In genomic region chr6:34414999-34415858, GRCh38 we compare ENCODE assay signal across 1 cellular context.
TF ChIP-seq lines count a peak whose summit lies in the region.

No MANE protein-coding gene starts in this region.

TF ChIP-seq in HepG2, 621 proteins besides CTCF, POLR2A, EP300 and RAD21 (continued from another document and continues in another):
- peak; percentile 72 for TF ChIP-seq HNF1B (CRISPR knock-in tag; IDR thresholded peaks at IDR 0.05)
- no peak for TF ChIP-seq ZNF619 (CRISPR knock-in tag; IDR thresholded peaks at IDR 0.05)
- TF ChIP-seq ZNF670 (CRISPR knock-in tag; IDR thresholded peaks at IDR 0.05; ENCODE audit: borderline replicate concordance) = no peak
- TF ChIP-seq NCOA5 (CRISPR knock-in tag; IDR thresholded peaks at IDR 0.05) = no peak
- no peak for TF ChIP-seq ZNF674 (CRISPR knock-in tag; IDR thresholded peaks at IDR 0.05; ENCODE audit: low read depth)
- no peak for TF ChIP-seq HNRNPK (IDR thresholded peaks at IDR 0.05; ENCODE audit: low read depth, low read length, poor library complexity, severe bottlenecking)
- TF ChIP-seq RARG (CRISPR knock-in tag; IDR thresholded peaks at IDR 0.05; ENCODE audit: low read depth) = no peak
- no peak for TF ChIP-seq ZNF891 (CRISPR knock-in tag; IDR thresholded peaks at IDR 0.05)
- TF ChIP-seq FIP1L1 (IDR thresholded peaks at IDR 0.05; ENCODE audit: borderline replicate concordance, insufficient read depth, low read depth, low read length) = no peak
- TF ChIP-seq ZNF101 (CRISPR knock-in tag; IDR thresholded peaks at IDR 0.05; ENCODE audit: borderline replicate concordance, low read depth) = no peak
- no peak for TF ChIP-seq ZNF234 (CRISPR knock-in tag; conservative IDR thresholded peaks at IDR 0.05)
- no peak for TF ChIP-seq ZNF382 (CRISPR knock-in tag; IDR thresholded peaks at IDR 0.05; ENCODE audit: borderline replicate concordance)
- peak; percentile 59; the same call in 1 of the 2 replicates for TF ChIP-seq THRA (CRISPR knock-in tag; IDR thresholded peaks at IDR 0.05; ENCODE audit: borderline replicate concordance)
- no peak for TF ChIP-seq ZNF552 (CRISPR knock-in tag; IDR thresholded peaks at IDR 0.05; ENCODE audit: borderline replicate concordance)
- no peak for TF ChIP-seq ZFP37 (CRISPR knock-in tag; IDR thresholded peaks at IDR 0.05; ENCODE audit: borderline replicate concordance)
- TF ChIP-seq, protein P1, sequence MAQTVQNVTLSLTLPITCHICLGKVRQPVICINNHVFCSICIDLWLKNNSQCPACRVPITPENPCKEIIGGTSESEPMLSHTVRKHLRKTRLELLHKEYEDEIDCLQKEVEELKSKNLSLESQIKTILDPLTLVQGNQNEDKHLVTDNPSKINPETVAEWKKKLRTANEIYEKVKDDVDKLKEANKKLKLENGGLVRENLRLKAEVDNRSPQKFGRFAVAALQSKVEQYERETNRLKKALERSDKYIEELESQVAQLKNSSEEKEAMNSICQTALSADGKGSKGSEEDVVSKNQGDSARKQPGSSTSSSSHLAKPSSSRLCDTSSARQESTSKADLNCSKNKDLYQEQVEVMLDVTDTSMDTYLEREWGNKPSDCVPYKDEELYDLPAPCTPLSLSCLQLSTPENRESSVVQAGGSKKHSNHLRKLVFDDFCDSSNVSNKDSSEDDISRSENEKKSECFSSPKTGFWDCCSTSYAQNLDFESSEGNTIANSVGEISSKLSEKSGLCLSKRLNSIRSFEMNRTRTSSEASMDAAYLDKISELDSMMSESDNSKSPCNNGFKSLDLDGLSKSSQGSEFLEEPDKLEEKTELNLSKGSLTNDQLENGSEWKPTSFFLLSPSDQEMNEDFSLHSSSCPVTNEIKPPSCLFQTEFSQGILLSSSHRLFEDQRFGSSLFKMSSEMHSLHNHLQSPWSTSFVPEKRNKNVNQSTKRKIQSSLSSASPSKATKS (CRISPR knock-in tag; IDR thresholded peaks at IDR 0.05) = no peak
- TF ChIP-seq ZNF879 (CRISPR knock-in tag; IDR thresholded peaks at IDR 0.05) = no peak
- no peak for TF ChIP-seq ZNF703 (CRISPR knock-in tag; IDR thresholded peaks at IDR 0.05; ENCODE audit: borderline replicate concordance)
- no peak for TF ChIP-seq PAWR (CRISPR knock-in tag; IDR thresholded peaks at IDR 0.05; ENCODE audit: borderline replicate concordance)
- TF ChIP-seq CREBL2 (CRISPR knock-in tag; IDR thresholded peaks at IDR 0.05; ENCODE audit: borderline replicate concordance) = no peak
- TF ChIP-seq ARID2 (CRISPR knock-in tag; IDR thresholded peaks at IDR 0.05; ENCODE audit: borderline replicate concordance) = peak; percentile 88
- TF ChIP-seq NPAS2 (CRISPR knock-in tag; IDR thresholded peaks at IDR 0.05; ENCODE audit: borderline replicate concordance) = no peak
- TF ChIP-seq THAP8 (CRISPR knock-in tag; IDR thresholded peaks at IDR 0.05; ENCODE audit: borderline replicate concordance) = no peak
- TF ChIP-seq PHF8 (CRISPR knock-in tag; IDR thresholded peaks at IDR 0.05) = peak; percentile 46; the same call in 1 of the 2 replicates
- no peak for TF ChIP-seq HHEX (CRISPR knock-in tag; IDR thresholded peaks at IDR 0.05)
- TF ChIP-seq ZFP1 (CRISPR knock-in tag; IDR thresholded peaks at IDR 0.05) = 0 out of 2 replicates have a peak, but pooled peaks have one; percentile 83
- no peak for TF ChIP-seq ZNF343 (CRISPR knock-in tag; IDR thresholded peaks at IDR 0.05)
- TF ChIP-seq, protein P2, sequence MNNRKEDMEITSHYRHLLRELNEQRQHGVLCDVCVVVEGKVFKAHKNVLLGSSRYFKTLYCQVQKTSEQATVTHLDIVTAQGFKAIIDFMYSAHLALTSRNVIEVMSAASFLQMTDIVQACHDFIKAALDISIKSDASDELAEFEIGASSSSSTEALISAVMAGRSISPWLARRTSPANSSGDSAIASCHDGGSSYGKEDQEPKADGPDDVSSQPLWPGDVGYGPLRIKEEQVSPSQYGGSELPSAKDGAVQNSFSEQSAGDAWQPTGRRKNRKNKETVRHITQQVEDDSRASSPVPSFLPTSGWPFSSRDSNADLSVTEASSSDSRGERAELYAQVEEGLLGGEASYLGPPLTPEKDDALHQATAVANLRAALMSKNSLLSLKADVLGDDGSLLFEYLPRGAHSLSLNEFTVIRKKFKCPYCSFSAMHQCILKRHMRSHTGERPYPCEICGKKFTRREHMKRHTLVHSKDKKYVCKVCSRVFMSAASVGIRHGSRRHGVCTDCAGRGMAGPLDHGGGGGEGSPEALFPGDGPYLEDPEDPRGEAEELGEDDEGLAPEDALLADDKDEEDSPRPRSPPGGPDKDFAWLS (CRISPR knock-in tag; IDR thresholded peaks at IDR 0.05; ENCODE audit: borderline replicate concordance) = no peak
- TF ChIP-seq ZNF224 (CRISPR knock-in tag; IDR thresholded peaks at IDR 0.05) = no peak
- TF ChIP-seq CHCHD3 (CRISPR knock-in tag; IDR thresholded peaks at IDR 0.05) = no peak
- no peak for TF ChIP-seq ZNF597 (CRISPR knock-in tag; IDR thresholded peaks at IDR 0.05)
- TF ChIP-seq ZNF33B (CRISPR knock-in tag; IDR thresholded peaks at IDR 0.05) = no peak
- TF ChIP-seq NR1H2 (CRISPR knock-in tag; IDR thresholded peaks at IDR 0.05; ENCODE audit: borderline replicate concordance, low read depth) = no peak
- peak in 1 of 2 experiments; percentile 43; a peak in 2 of 4 replicates for TF ChIP-seq KLF16 (CRISPR knock-in tag; IDR thresholded peaks at IDR 0.05)
- no peak for TF ChIP-seq GTF3A (CRISPR knock-in tag; conservative IDR thresholded peaks at IDR 0.05)
- no peak for TF ChIP-seq ZNF790 (CRISPR knock-in tag; IDR thresholded peaks at IDR 0.05; ENCODE audit: borderline replicate concordance)
- peak; percentile 23; the same call in 1 of the 2 replicates for TF ChIP-seq NR2F6 (IDR thresholded peaks at IDR 0.05)
- TF ChIP-seq NR2F6 (CRISPR knock-in tag; IDR thresholded peaks at IDR 0.05) = no peak
- TF ChIP-seq ZNF614 (CRISPR knock-in tag; IDR thresholded peaks at IDR 0.05; ENCODE audit: borderline replicate concordance) = peak; percentile 37; the same call in 1 of the 2 replicates
- peak; percentile 17; the same call in 1 of the 2 replicates for TF ChIP-seq RFX5 (IDR thresholded peaks at IDR 0.05; ENCODE audit: low read depth, low read length)
- no peak for TF ChIP-seq ZNF333 (CRISPR knock-in tag; IDR thresholded peaks at IDR 0.05; ENCODE audit: borderline replicate concordance)
- TF ChIP-seq ZNF253 (CRISPR knock-in tag; IDR thresholded peaks at IDR 0.05; ENCODE audit: borderline replicate concordance) = no peak
- TF ChIP-seq FOXJ3 (CRISPR knock-in tag; IDR thresholded peaks at IDR 0.05; ENCODE audit: borderline replicate concordance) = no peak; the same call in 1 of the 2 replicates
- 0 out of 2 replicates have a peak, but pooled peaks have one; percentile 35 for TF ChIP-seq ZBTB7B (CRISPR knock-in tag; IDR thresholded peaks at IDR 0.05)
- TF ChIP-seq, protein P3, sequence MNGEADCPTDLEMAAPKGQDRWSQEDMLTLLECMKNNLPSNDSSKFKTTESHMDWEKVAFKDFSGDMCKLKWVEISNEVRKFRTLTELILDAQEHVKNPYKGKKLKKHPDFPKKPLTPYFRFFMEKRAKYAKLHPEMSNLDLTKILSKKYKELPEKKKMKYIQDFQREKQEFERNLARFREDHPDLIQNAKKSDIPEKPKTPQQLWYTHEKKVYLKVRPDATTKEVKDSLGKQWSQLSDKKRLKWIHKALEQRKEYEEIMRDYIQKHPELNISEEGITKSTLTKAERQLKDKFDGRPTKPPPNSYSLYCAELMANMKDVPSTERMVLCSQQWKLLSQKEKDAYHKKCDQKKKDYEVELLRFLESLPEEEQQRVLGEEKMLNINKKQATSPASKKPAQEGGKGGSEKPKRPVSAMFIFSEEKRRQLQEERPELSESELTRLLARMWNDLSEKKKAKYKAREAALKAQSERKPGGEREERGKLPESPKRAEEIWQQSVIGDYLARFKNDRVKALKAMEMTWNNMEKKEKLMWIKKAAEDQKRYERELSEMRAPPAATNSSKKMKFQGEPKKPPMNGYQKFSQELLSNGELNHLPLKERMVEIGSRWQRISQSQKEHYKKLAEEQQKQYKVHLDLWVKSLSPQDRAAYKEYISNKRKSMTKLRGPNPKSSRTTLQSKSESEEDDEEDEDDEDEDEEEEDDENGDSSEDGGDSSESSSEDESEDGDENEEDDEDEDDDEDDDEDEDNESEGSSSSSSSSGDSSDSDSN (CRISPR knock-in tag; IDR thresholded peaks at IDR 0.05) = no peak; the same call in 1 of the 2 replicates
- peak; percentile 58; the same call in 1 of the 2 replicates for TF ChIP-seq ESRRA (CRISPR knock-in tag; IDR thresholded peaks at IDR 0.05; ENCODE audit: low read depth)
- no peak for TF ChIP-seq SMAD9 (CRISPR knock-in tag; IDR thresholded peaks at IDR 0.05)
- TF ChIP-seq KLF15 (CRISPR knock-in tag; IDR thresholded peaks at IDR 0.05; ENCODE audit: borderline replicate concordance) = no peak
- TF ChIP-seq GMEB2 (CRISPR knock-in tag; IDR thresholded peaks at IDR 0.05; ENCODE audit: low read depth) = no peak; the same call in 1 of the 2 replicates
- peak; percentile 59; the same call in 1 of the 2 replicates for TF ChIP-seq NFIC (IDR thresholded peaks at IDR 0.05; ENCODE audit: low read length)
- TF ChIP-seq SIX1 (CRISPR knock-in tag; IDR thresholded peaks at IDR 0.05; ENCODE audit: borderline replicate concordance) = no peak; the same call in 1 of the 2 replicates
- TF ChIP-seq TAF15 (IDR thresholded peaks at IDR 0.05; ENCODE audit: low read depth, low read length, poor library complexity, severe bottlenecking) = no peak
- TF ChIP-seq CENPT (CRISPR knock-in tag; IDR thresholded peaks at IDR 0.05; ENCODE audit: low read depth) = no peak
- no peak for TF ChIP-seq ZNF660 (CRISPR knock-in tag; IDR thresholded peaks at IDR 0.05; ENCODE audit: borderline replicate concordance, low read depth)
- no peak for TF ChIP-seq ZNF652 (CRISPR knock-in tag; IDR thresholded peaks at IDR 0.05; ENCODE audit: borderline replicate concordance, low read depth)
- TF ChIP-seq SP4 (CRISPR knock-in tag; IDR thresholded peaks at IDR 0.05) = no peak
- TF ChIP-seq ZMAT3 (CRISPR knock-in tag; conservative IDR thresholded peaks at IDR 0.05) = no peak
- TF ChIP-seq ZMYM3 (CRISPR knock-in tag; IDR thresholded peaks at IDR 0.05) = no peak
- no peak for TF ChIP-seq PLRG1 (conservative IDR thresholded peaks at IDR 0.05)
- TF ChIP-seq NFIB (CRISPR knock-in tag; IDR thresholded peaks at IDR 0.05; ENCODE audit: borderline replicate concordance) = no peak
- no peak for TF ChIP-seq RARA (CRISPR knock-in tag; IDR thresholded peaks at IDR 0.05)
- no peak for TF ChIP-seq GATA4 (IDR thresholded peaks at IDR 0.05; ENCODE audit: borderline replicate concordance, low read depth)
- TF ChIP-seq MYNN (CRISPR knock-in tag; IDR thresholded peaks at IDR 0.05; ENCODE audit: low read depth) = no peak
- TF ChIP-seq HNF4G (IDR thresholded peaks at IDR 0.05; ENCODE audit: borderline replicate concordance, low read depth, low read length) = peak; percentile 94
- peak; percentile 68; the same call in 1 of the 2 replicates for TF ChIP-seq HNF4G (CRISPR knock-in tag; IDR thresholded peaks at IDR 0.05; ENCODE audit: borderline replicate concordance, low read depth)
- TF ChIP-seq ZNF30 (CRISPR knock-in tag; IDR thresholded peaks at IDR 0.05) = no peak
- TF ChIP-seq HNF4A (CRISPR knock-in tag; IDR thresholded peaks at IDR 0.05) = peak; percentile 94
